ENCODE assay signal across 12 cellular contexts in the genomic region with DNA sequence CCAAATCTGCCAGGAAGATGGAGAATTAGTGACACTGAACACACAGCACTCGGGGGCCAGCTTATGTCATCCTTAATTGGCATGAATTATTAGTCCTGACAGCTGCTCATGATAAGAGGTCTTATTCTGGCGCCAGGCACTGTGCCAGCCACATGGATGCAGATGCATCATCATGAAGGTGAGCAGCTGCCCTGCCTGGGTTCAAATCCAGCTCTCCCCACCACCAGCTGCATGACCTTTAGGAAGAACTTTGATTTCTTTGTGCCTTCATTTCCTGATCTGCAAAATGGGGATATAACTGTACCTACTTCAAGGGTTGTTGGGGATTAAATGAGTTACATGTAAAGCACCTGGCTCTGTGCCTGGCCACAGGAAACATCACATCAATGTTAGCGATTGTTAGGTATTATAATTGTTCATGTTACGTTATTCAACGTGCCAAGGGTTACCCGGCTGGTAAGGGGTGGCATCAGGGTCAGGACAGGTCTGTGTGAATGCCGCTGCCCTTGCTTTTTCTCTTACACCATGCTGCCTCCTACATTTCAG. TPM values are rescaled to one million over a fixed set of nuclear protein-coding genes. Genes with fewer than 3 reads are reported as not detected.
DNase-seq lines count a peak whose midpoint lies in the region; ATAC-seq, FAIRE-seq and TF ChIP-seq lines count a peak whose summit lies in the region.
"Had no signal": no experiment of that assay in that cellular context is flagged by ENCODE, and none has a peak within 500 bp of the region (broad histone marks: within the 10 kb centered on the region; RNA-seq: fewer than 3 reads in every experiment).

No MANE protein-coding gene starts in this region.

- ATAC-seq in A549 (no peak), HG03135 (IDR thresholded peaks at IDR 0.05; ENCODE audit: unreplicated experiment) (no peak)
- no peak for ATAC-seq in activated naive CD4-positive, alpha-beta T cell treated with anti-CD3 and anti-CD28 coated beads, Interleukin-2, amount 50 U/mL, for 72 hours

- H3K27ac Mint-ChIP-seq in activated naive CD4-positive, alpha-beta T cell treated with anti-CD3 and anti-CD28 coated beads, Interleukin-2, amount 50 U/mL, for 72 hours: no peak overlapping the region
- H3K27ac Mint-ChIP-seq: effector memory CD8-positive, alpha-beta T cell had no signal

- no peaks in the 10 kb centered on the region for H4K20me1 ChIP-seq in GM23248 (ENCODE audit: insufficient read depth)

- no peak for DNase-seq in A549 (ENCODE audit: low read depth in 1 of 2, low spot score in 1 of 2)
- DNase-seq in GM23248: no peak
- DNase-seq in SHP77 treated with DMSO at 0.1 percent for 48 hours (lab: John Stamatoyannopoulos, UW): peak; percentile 39
- no peak for DNase-seq in kidney
- DNase-seq in activated naive CD4-positive, alpha-beta T cell treated with anti-CD3 and anti-CD28 coated beads, Interleukin-2, amount 50 U/mL, for 72 hours (ENCODE audit: low spot score in 2 of 2): no peak
- no peak for DNase-seq in activated T-cell treated with anti-CD3 and anti-CD28 coated beads, Interleukin-2, amount 50 U/mL, for 48 hours
- no peak for DNase-seq in NCI-H345 treated with DMSO at 0.1 percent for 48 hours (lab: John Stamatoyannopoulos, UW; ENCODE audit: unreplicated experiment)

- TF ChIP-seq POLR2A in A549 (IDR thresholded peaks at IDR 0.05; ENCODE audit: low read length): no peak

- POLR2A ChIA-PET in A549 (lab: Yijun Ruan, JAX): no interaction called here

- H3K27ac ChIP-seq in A549 (peak overlapping the region in 1 of 2 experiments; percentile 53; a peak in 1 of 6 replicates), GM23248 (peak overlapping the region; percentile 68), kidney (ENCODE audit: low read depth in 2 of 2, low read length in 2 of 2) (peak overlapping the region; percentile 8 to 85)
- H3K27ac ChIP-seq: SK-N-MC, WERI-Rb-1 had no signal

- H3K9me3 Mint-ChIP-seq in activated naive CD4-positive, alpha-beta T cell treated with anti-CD3 and anti-CD28 coated beads, Interleukin-2, amount 50 U/mL, for 72 hours: no peaks in the 10 kb centered on the region
- H3K9me3 Mint-ChIP-seq: effector memory CD8-positive, alpha-beta T cell had no signal

- 50% methylated on average over 6 of the region's 7 CpGs for WGBS in A549 (ENCODE audit: missing lambda C conversion rate)
- 47 to 57% methylated on average over 7 of the region's 7 CpGs for WGBS in GM23248 (ENCODE audit: low coverage in 1 of 2, low lambda C conversion rate in 2 of 2, missing lambda C conversion rate in 2 of 2), 2 experiments

- H2AFZ ChIP-seq in GM23248: no peak overlapping the region

- peaks cover 61% of the 10 kb centered on the region for H3K79me2 ChIP-seq in GM23248 (ENCODE audit: insufficient read depth)

- CTCF ChIA-PET in A549 (lab: Yijun Ruan, JAX): interaction anchor here (1.0 to 10.9 kb wide), 7 partner anchors 12 to 585 kb away, joined by 3 to 146 read pairs (median 5); a partner anchor contains a TSS

- no peak overlapping the region for H3K4me3 ChIP-seq in A549
- H3K4me3 ChIP-seq in GM23248: no peak overlapping the region
- no peak overlapping the region for H3K4me3 ChIP-seq in kidney (ENCODE audit: low read length in 2 of 2)
- H3K4me3 ChIP-seq: SK-N-MC, suprapubic skin had no signal

- H3K9me2 ChIP-seq in GM23248 (ENCODE audit: insufficient read depth): no peaks in the 10 kb centered on the region

- TF ChIP-seq CTCF in A549 (IDR thresholded peaks at IDR 0.05) (no peak), kidney (IDR thresholded peaks at IDR 0.05; ENCODE audit: borderline replicate concordance, extremely low read depth, insufficient read depth) (no peak)

- peak overlapping the region; percentile 41; the same call in 1 of the 2 replicates for H3K9ac ChIP-seq in GM23248
- H3K9ac ChIP-seq in kidney (ENCODE audit: low read length in 2 of 2): no peak overlapping the region

- no peaks in the 10 kb centered on the region for H3K27me3 ChIP-seq in GM23248 (replicated peaks; ENCODE audit: insufficient read depth)
- H3K27me3 ChIP-seq: suprapubic skin had no signal

- no peak for TF ChIP-seq EP300 in A549 (IDR thresholded peaks at IDR 0.05)

- H3K4me1 ChIP-seq in A549 (peaks cover 24% of the 10 kb centered on the region), GM23248 (ENCODE audit: insufficient read depth) (peaks cover 22% of the 10 kb centered on the region), kidney (ENCODE audit: control insufficient read depth in 1 of 2, insufficient read depth in 1 of 2, low read depth in 1 of 2, low read length in 2 of 2) (peaks cover 26 to 34% of the 10 kb centered on the region in 2 donors)

- in situ Hi-C loops in GM23248 (cut with MboI): no loop called here

- no peaks in the 10 kb centered on the region for H3K36me3 Mint-ChIP-seq in activated naive CD4-positive, alpha-beta T cell treated with anti-CD3 and anti-CD28 coated beads, Interleukin-2, amount 50 U/mL, for 72 hours

- no peak for TF ChIP-seq RAD21 in A549 (conservative IDR thresholded peaks at IDR 0.05 in 1 of 2, IDR thresholded peaks at IDR 0.05 in 1 of 2)

- FAIRE-seq in A549 (lab: Jason Lieb, UNC): no peak
- FAIRE-seq in kidney (lab: Jason Lieb, UNC): no peak

- no peaks in the 10 kb centered on the region for H3K36me3 ChIP-seq in GM23248 (ENCODE audit: low read depth)
- H3K36me3 ChIP-seq in kidney (ENCODE audit: control insufficient read depth in 1 of 2, insufficient read depth in 2 of 2, low read length in 2 of 2): no peaks in the 10 kb centered on the region
- H3K36me3 ChIP-seq: suprapubic skin had no signal

- intact Hi-C loops in kidney (cut with DNase I): no loop called here

- 0 out of 2 replicates have a peak, but pooled peaks cover 9% of the 10 kb centered on the region for H3F3A ChIP-seq in GM23248 (ENCODE audit: insufficient read depth)

- peak overlapping the region; percentile 49; the same call in 2 of the 3 replicates for H3K4me2 ChIP-seq in A549
- peak overlapping the region; percentile 46 for H3K4me2 ChIP-seq in GM23248 (ENCODE audit: unreplicated experiment)

- no peaks in the 10 kb centered on the region for H3K9me3 ChIP-seq in A549
- no peaks in the 10 kb centered on the region for H3K9me3 ChIP-seq in GM23248 (ENCODE audit: low read depth)
- H3K9me3 ChIP-seq in kidney (ENCODE audit: control insufficient read depth in 1 of 2, low read length in 2 of 2): no peaks in the 10 kb centered on the region
- H3K9me3 ChIP-seq: suprapubic skin had no signal

TF ChIP-seq in A549, 52 proteins besides CTCF, POLR2A, EP300 and RAD21 (continues in another document):
- TF ChIP-seq CHD4 (IDR thresholded peaks at IDR 0.05; ENCODE audit: borderline replicate concordance): no peak
- no peak for TF ChIP-seq HEYL (CRISPR knock-in tag; IDR thresholded peaks at IDR 0.05)
- no peak for TF ChIP-seq RNF2 (IDR thresholded peaks at IDR 0.05; ENCODE audit: borderline replicate concordance, low read depth)
- TF ChIP-seq SREBF2 (IDR thresholded peaks at IDR 0.05): no peak
- TF ChIP-seq FOSL2 (IDR thresholded peaks at IDR 0.05): no peak
- TF ChIP-seq FOSL2 (CRISPR knock-in tag; IDR thresholded peaks at IDR 0.05): no peak
- no peak for TF ChIP-seq KDM1A (IDR thresholded peaks at IDR 0.05; ENCODE audit: low read depth)
- TF ChIP-seq RCOR1 (IDR thresholded peaks at IDR 0.05; ENCODE audit: low read depth, low read length): no peak
- no peak for TF ChIP-seq JUNB (IDR thresholded peaks at IDR 0.05)
- no peak for TF ChIP-seq CHD2 (IDR thresholded peaks at IDR 0.05; ENCODE audit: low read length, partially characterized antibody)
- no peak for TF ChIP-seq FOSB (CRISPR knock-in tag; IDR thresholded peaks at IDR 0.05)
- no peak for TF ChIP-seq NR3C1 (IDR thresholded peaks at IDR 0.05)
- TF ChIP-seq, protein P1, sequence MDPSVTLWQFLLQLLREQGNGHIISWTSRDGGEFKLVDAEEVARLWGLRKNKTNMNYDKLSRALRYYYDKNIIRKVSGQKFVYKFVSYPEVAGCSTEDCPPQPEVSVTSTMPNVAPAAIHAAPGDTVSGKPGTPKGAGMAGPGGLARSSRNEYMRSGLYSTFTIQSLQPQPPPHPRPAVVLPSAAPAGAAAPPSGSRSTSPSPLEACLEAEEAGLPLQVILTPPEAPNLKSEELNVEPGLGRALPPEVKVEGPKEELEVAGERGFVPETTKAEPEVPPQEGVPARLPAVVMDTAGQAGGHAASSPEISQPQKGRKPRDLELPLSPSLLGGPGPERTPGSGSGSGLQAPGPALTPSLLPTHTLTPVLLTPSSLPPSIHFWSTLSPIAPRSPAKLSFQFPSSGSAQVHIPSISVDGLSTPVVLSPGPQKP (IDR thresholded peaks at IDR 0.05; ENCODE audit: low read depth, low read length): no peak
- no peak for TF ChIP-seq SMC3 (IDR thresholded peaks at IDR 0.05)
- no peak for TF ChIP-seq CBX2 (IDR thresholded peaks at IDR 0.05; ENCODE audit: borderline replicate concordance, low read depth)
- no peak for TF ChIP-seq EHMT2 (IDR thresholded peaks at IDR 0.05; ENCODE audit: low read depth)
- no peak for TF ChIP-seq ZSCAN20 (CRISPR knock-in tag; IDR thresholded peaks at IDR 0.05)
- TF ChIP-seq ZC3H11A (IDR thresholded peaks at IDR 0.05): no peak

RNA-seq across cellular contexts. Expression of a gene that starts 5.7 kb away (rescaled TPM):
- polyA plus RNA-seq in A549 (2011; rRNA removed) (15.2 and 17.7 TPM in 2 replicates), A549 (2017; fragmentation: RNase III; extraction: RNeasy Plus Mini Kit Qiagen cat#74134 plus additional on column Dnase treatment) (14.4 to 16.3 TPM (median 14.7 TPM) in 3 replicates), GM23248 (2016; fragmentation: Nextera tagmentation; extraction: Ambion mirVana) (6.1 and 7.1 TPM in 2 replicates), kidney (ENCODE audit: insufficient read depth, low read depth, low replicate concordance) (22.0 TPM)
- polyA plus RNA-seq in A549 (2012; cell fraction: cytosol; rRNA removed): 38.5 and 39.6 TPM in 2 replicates
- polyA plus RNA-seq in A549 (2012; cell fraction: nucleus; rRNA removed): 58.3 and 75.1 TPM in 2 replicates
- 15.6 and 21.6 TPM in 2 replicates for polyA minus RNA-seq in A549 (2011; rRNA and poly(A)+ RNA removed)
- total RNA-seq in GM23248 (2014; rRNA removed; shearing (Covaris generic)): 14.4 and 26.4 TPM in 2 replicates
- 31.8 TPM for total RNA-seq in kidney
- 10 to 100 TPM in 1 of 2 donors, 1 to 10 TPM in 1; 9.8 to 18.6 TPM for total RNA-seq in activated naive CD4-positive, alpha-beta T cell treated with anti-CD3 and anti-CD28 coated beads, Interleukin-2, amount 50 U/mL, for 72 hours

RNA-seq across cellular contexts. Expression of a gene that starts 16.8 kb away (rescaled TPM):
- polyA plus RNA-seq in A549 (2011; rRNA removed): 7.3 and 7.7 TPM in 2 replicates
- 1.9 and 2.2 TPM in 2 replicates for polyA plus RNA-seq in A549 (2012; cell fraction: cytosol; rRNA removed)
- 4.3 and 5.3 TPM in 2 replicates for polyA plus RNA-seq in A549 (2012; cell fraction: nucleus; rRNA removed)
- 2.6 to 3.2 TPM (median 3.0 TPM) in 3 replicates for polyA plus RNA-seq in A549 (2017; fragmentation: RNase III; extraction: RNeasy Plus Mini Kit Qiagen cat#74134 plus additional on column Dnase treatment)
- 3.3 and 3.4 TPM in 2 replicates for polyA minus RNA-seq in A549 (2011; rRNA and poly(A)+ RNA removed)
- 7.8 and 10.1 TPM in 2 replicates for total RNA-seq in GM23248 (2014; rRNA removed; shearing (Covaris generic))
- polyA plus RNA-seq in GM23248 (2016; fragmentation: Nextera tagmentation; extraction: Ambion mirVana): 0.74 and 1.5 TPM in 2 replicates
- total RNA-seq in kidney: 10.8 TPM
- polyA plus RNA-seq in kidney (ENCODE audit: insufficient read depth, low read depth, low replicate concordance): 3.6 TPM
- total RNA-seq in activated naive CD4-positive, alpha-beta T cell treated with anti-CD3 and anti-CD28 coated beads, Interleukin-2, amount 50 U/mL, for 72 hours: 10 to 100 TPM in 1 of 2 donors, 1 to 10 TPM in 1; 8.1 to 12.0 TPM
